8 cellular contexts compared by ENCODE assay signal in genomic region chr15:89003865-89004725, GRCh38.
DNase-seq lines count a peak whose midpoint lies in the region; ATAC-seq and TF ChIP-seq lines count a peak whose summit lies in the region.

No MANE protein-coding gene starts in this region.

- intact Hi-C loops in Caco-2 (cut with micrococcal nuclease; ENCODE audit: unreplicated experiment), result loop anchor here (1.0 to 2.0 kb wide), 2 partner anchors 91 to 100 kb away; partner anchors contain the start of gene MFGE8

- H3K27me3 Mint-ChIP-seq in Caco-2 (ENCODE audit: insufficient read depth, unreplicated experiment) (no peaks in the 10 kb centered on the region), chondrocyte (ENCODE audit: low read depth) (peaks cover 4% of the 10 kb centered on the region)

- no peak overlapping the region for H3K4me3 ChIP-seq in Caco-2 (ENCODE audit: low read depth, low read length)

- H3K36me3 Mint-ChIP-seq in Caco-2 (ENCODE audit: insufficient read depth, unreplicated experiment) (no peaks in the 10 kb centered on the region), chondrocyte (ENCODE audit: low read depth) (no peaks in the 10 kb centered on the region)

- ATAC-seq in GM19035 (IDR thresholded peaks at IDR 0.05; ENCODE audit: unreplicated experiment) (no peak), GM21717 (IDR thresholded peaks at IDR 0.05; ENCODE audit: unreplicated experiment) (no peak)

- H3K4me1 Mint-ChIP-seq in Caco-2 (ENCODE audit: low read depth, unreplicated experiment) (peaks cover 6% of the 10 kb centered on the region), chondrocyte (ENCODE audit: low read depth) (peaks cover 10% of the 10 kb centered on the region)

- no TSS peak for BruUV-seq in Caco-2 (replicated peaks; lab: Mats Ljungman, UMichigan)

- H3K27ac Mint-ChIP-seq in Caco-2 (ENCODE audit: unreplicated experiment) (no peak overlapping the region), chondrocyte (ENCODE audit: unreplicated experiment) (no peak overlapping the region)

- no peaks in the 10 kb centered on the region for H3K9me3 Mint-ChIP-seq in Caco-2 (ENCODE audit: unreplicated experiment)
- H3K9me3 Mint-ChIP-seq in chondrocyte (ENCODE audit: low read depth), result no peaks in the 10 kb centered on the region

- DNase-seq in Caco-2, result peak; percentile 60 to 73
- peak; percentile 65 for DNase-seq in HuH-7 (ENCODE audit: low spot score)
- DNase-seq in chondrocyte (ENCODE audit: low spot score), result no peak
- DNase-seq in lung microvascular endothelial cell (ENCODE audit: low read depth in 2 of 2), result peak; percentile 45 to 49
- no peak for DNase-seq in stimulated activated CD4-positive, alpha-beta T cell treated with anti-CD3 and anti-CD28 coated beads, Interleukin-4, amount 100 ng/mL, for 1 hour
- no peak for DNase-seq in stimulated activated CD4-positive, alpha-beta T cell treated with anti-CD3 and anti-CD28 coated beads, Interleukin-2, amount 100 ng/mL, for 48 hours

- no peaks in the 10 kb centered on the region for H3K36me3 ChIP-seq in Caco-2 (ENCODE audit: control insufficient read depth, insufficient read depth, low read length)

- CTCF ChIA-PET in Caco-2 (lab: Charles Lee), result interaction anchor here (0.5 to 3.3 kb wide), 6 partner anchors 9 to 167 kb away, joined by 3 to 48 read pairs (median 4); partner anchors contain the start of gene MFGE8

- peaks cover 16% of the 10 kb centered on the region for H3K4me1 ChIP-seq in Caco-2

- peak; percentile 43 to 49 for TF ChIP-seq CTCF in Caco-2 (IDR thresholded peaks at IDR 0.05; ENCODE audit: insufficient read depth in 1 of 2, low read depth in 1 of 2, low read length in 1 of 2, severe bottlenecking in 1 of 2, unreplicated experiment in 1 of 2)
- TF ChIP-seq CTCF in chondrocyte (IDR thresholded peaks at IDR 0.05), result peak; percentile 78

- POLR2A ChIA-PET in Caco-2 (lab: Charles Lee), result no interaction called here

- no peaks in the 10 kb centered on the region for H3K9me3 ChIP-seq in Caco-2

- H3K27me3 ChIP-seq in Caco-2 (replicated peaks; ENCODE audit: control insufficient read depth, insufficient read depth, low read length), result no peaks in the 10 kb centered on the region

- H3K4me3 Mint-ChIP-seq in Caco-2 (ENCODE audit: unreplicated experiment) (no peak overlapping the region), chondrocyte (ENCODE audit: unreplicated experiment) (no peak overlapping the region)

Comparison
In these comparisons a context has a peak if more than half of its experiments do, and no peak if none do; other contexts are left out.
1. DNase-seq: peak in Caco-2 (2 of 2), HuH-7 (single experiment) and lung microvascular endothelial cell (2 of 2); none in chondrocyte (single experiment), stimulated activated CD4-positive, alpha-beta T cell treated with anti-CD3 and anti-CD28 coated beads, Interleukin-4, amount 100 ng/mL, for 1 hour (single experiment) and stimulated activated CD4-positive, alpha-beta T cell treated with anti-CD3 and anti-CD28 coated beads, Interleukin-2, amount 100 ng/mL, for 48 hours (0 of 2).